36 cellular contexts compared by ENCODE assay signal in the genomic region with DNA sequence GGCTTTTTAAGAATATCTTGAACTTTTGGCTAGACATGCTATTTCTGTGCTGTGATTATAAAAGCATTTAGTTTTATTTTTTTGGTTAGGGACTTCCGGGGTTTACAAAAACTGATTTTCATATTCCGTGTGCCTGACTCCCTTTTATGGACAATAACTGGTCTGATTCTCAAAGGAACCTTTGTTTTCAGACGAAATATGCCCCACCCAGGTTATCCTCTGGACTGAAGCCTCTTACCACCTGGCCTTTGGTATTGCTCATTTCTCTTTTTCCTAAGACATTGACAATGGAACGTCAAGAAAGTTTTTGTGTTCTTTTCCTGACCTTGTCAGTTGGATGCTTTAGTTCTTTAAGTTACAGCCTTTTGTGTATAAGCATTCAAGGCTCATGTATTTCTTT. TPM values are rescaled to one million over a fixed set of nuclear protein-coding genes. Genes with fewer than 3 reads are reported as not detected.
"Had no signal": no experiment of that assay in that cellular context is flagged by ENCODE, and none has a peak within 500 bp of the region (broad histone marks: within the 10 kb centered on the region; RNA-seq: fewer than 3 reads in every experiment).

No MANE protein-coding gene starts in this region.

- H3K4me3 ChIP-seq: esophagus muscularis mucosa, gastroesophageal sphincter, heart left ventricle, hepatocyte, left lung, ovary, psoas muscle, sigmoid colon, suprapubic skin, vagina had no signal

- H2AFZ ChIP-seq: hepatocyte had no signal

- H3K27ac ChIP-seq: epithelial cell of prostate, esophagus muscularis mucosa, foreskin keratinocyte, gastroesophageal sphincter, heart left ventricle, hepatocyte, left lung, ovary, psoas muscle, sigmoid colon, suprapubic skin, vagina had no signal

- H3K4me1 ChIP-seq: foreskin keratinocyte, left lung, suprapubic skin, vagina had no signal

- H3K4me1 Mint-ChIP-seq: endodermal cell had no signal

- H3K9me3 Mint-ChIP-seq: dendritic cell treated with granulocyte-macrophage colony-stimulating factor and Interleukin-4, amounts not matched to agents 40 ng/mL and 50 ng/mL, for 4 days; natural killer cell; stimulated activated naive CD8-positive, alpha-beta T cell treated with anti-CD3 and anti-CD28 coated beads, Interleukin-15, amount 100 ng/mL, for 72 hours had no signal

- ATAC-seq: foreskin keratinocyte; gastroesophageal sphincter; heart left ventricle; left lung; natural killer cell; psoas muscle; right cardiac atrium; stimulated activated naive CD8-positive, alpha-beta T cell treated with anti-CD3 and anti-CD28 coated beads, Interleukin-15, amount 100 ng/mL, for 72 hours had no signal

- H3K9me3 ChIP-seq: esophagus muscularis mucosa, gastroesophageal sphincter, heart left ventricle, left lung, ovary, psoas muscle, sigmoid colon, suprapubic skin, vagina had no signal

- H3K36me3 ChIP-seq: ovary, vagina had no signal

- FAIRE-seq: colon, kidney had no signal

- H3K27me3 ChIP-seq: esophagus muscularis mucosa, foreskin keratinocyte, gastroesophageal sphincter, heart left ventricle, hepatocyte, left lung, ovary, sigmoid colon, suprapubic skin, vagina had no signal

- H3K27ac Mint-ChIP-seq: dendritic cell treated with granulocyte-macrophage colony-stimulating factor and Interleukin-4, amounts not matched to agents 40 ng/mL and 50 ng/mL, for 4 days; natural killer cell; stimulated activated naive CD8-positive, alpha-beta T cell treated with anti-CD3 and anti-CD28 coated beads, Interleukin-15, amount 100 ng/mL, for 72 hours had no signal

- H3K4me2 ChIP-seq: hepatocyte had no signal

- DNase-seq: effector CD8-positive, alpha-beta T cell; endodermal cell; foreskin keratinocyte; heart left ventricle; kidney; left lung; mesendoderm; midbrain; natural killer cell; occipital lobe; ovary; posterior cingulate gyrus; psoas muscle; right cardiac atrium; sigmoid colon; stimulated activated CD4-positive, alpha-beta T cell treated with anti-CD3 and anti-CD28 coated beads, Interleukin-15, amount 100 ng/mL, for 24 hours; stimulated activated CD4-positive, alpha-beta T cell treated with anti-CD3 and anti-CD28 coated beads, Interleukin-4, amount 100 ng/mL, for 1 hour; stimulated activated CD8-positive, alpha-beta memory T cell treated with anti-CD3 and anti-CD28 coated beads, Interleukin-4, amount 100 ng/mL, for 48 hours; stimulated activated naive CD4-positive, alpha-beta T cell; stimulated activated naive CD8-positive, alpha-beta T cell treated with anti-CD3 and anti-CD28 coated beads, Interleukin-15, amount 100 ng/mL, for 72 hours; trophoblast cell had no signal

- H3K4me3 Mint-ChIP-seq: dendritic cell treated with granulocyte-macrophage colony-stimulating factor and Interleukin-4, amounts not matched to agents 40 ng/mL and 50 ng/mL, for 4 days; endodermal cell; natural killer cell; stimulated activated naive CD8-positive, alpha-beta T cell treated with anti-CD3 and anti-CD28 coated beads, Interleukin-15, amount 100 ng/mL, for 72 hours had no signal

- H3K27me3 Mint-ChIP-seq: dendritic cell treated with granulocyte-macrophage colony-stimulating factor and Interleukin-4, amounts not matched to agents 40 ng/mL and 50 ng/mL, for 4 days; stimulated activated naive CD8-positive, alpha-beta T cell treated with anti-CD3 and anti-CD28 coated beads, Interleukin-15, amount 100 ng/mL, for 72 hours had no signal

RNA-seq across cellular contexts. Expression of a gene that starts 47.7 kb away (rescaled TPM):
- total RNA-seq: esophagus muscularis mucosa, fibroblast of lung, foreskin keratinocyte, gastroesophageal sphincter, kidney, left lung, lower leg skin, lung microvascular endothelial cell, myocyte, natural killer cell, occipital lobe, ovary, psoas muscle, renal cortical epithelial cell, sigmoid colon, suprapubic skin, ureter, vagina had no signal
- polyA plus RNA-seq: fibroblast of lung, foreskin keratinocyte, neural cell, ovary, psoas muscle, sigmoid colon had no signal
